In the genomic region with DNA sequence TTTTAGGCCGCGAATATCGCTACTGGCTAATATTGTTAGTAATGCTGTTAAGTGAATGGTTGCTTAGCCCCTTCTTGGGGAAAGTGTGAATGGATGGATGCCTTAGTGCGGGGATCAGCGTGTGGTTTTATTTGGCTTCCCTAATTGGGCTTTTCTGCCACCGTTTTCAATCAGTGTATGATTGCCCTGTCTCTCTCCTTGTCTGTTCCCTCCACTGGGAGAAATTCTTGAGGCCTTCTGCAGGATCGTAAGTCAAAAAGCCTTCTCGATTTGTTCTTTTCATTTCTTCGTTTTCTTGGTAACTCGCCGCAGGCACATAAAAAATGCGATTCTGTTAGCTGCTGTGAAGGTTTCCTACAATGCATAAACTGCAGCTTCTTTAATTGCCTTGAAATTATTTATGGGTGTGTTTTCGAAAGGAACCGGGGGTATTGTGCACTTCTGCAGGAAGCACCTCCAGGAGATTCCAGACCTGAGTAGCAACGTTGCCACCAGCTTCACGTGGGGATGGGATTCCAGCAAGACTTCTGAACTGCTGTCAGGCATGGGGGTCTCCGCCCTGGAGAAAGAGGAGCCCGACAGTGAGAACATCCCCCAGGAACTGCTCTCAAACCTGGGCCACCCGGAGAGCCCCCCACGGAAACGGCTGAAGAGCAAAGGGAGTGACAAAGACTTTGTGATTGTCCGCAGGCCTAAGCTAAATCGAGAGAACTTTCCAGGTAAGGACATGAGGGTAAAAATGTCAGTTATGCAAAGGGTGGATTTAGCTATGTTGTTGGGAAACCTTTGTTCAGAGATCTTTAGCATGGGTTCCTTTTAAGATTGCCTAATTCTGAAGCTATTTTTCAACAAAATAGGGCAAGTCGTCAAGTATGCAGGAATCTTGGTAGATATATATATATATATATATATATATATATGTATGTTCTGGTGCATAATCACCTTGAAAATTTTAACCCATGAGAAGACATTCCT, we compare ENCODE assay signal across 8 cellular contexts. TPM values are rescaled to one million over a fixed set of nuclear protein-coding genes. Genes with fewer than 3 reads are reported as not detected.
DNase-seq lines count a peak whose midpoint lies in the region; ATAC-seq, FAIRE-seq and TF ChIP-seq lines count a peak whose summit lies in the region.

No MANE protein-coding gene starts in this region.

- TF ChIP-seq EP300 in A549 (IDR thresholded peaks at IDR 0.05) (no peak), sigmoid colon (IDR thresholded peaks at IDR 0.05) (no peak)

- peaks cover 37% of the 10 kb centered on the region for H3K36me3 Mint-ChIP-seq in activated T-helper 1 cell treated with anti-CD3 and anti-CD28 coated beads, Interleukin-12 subunit alpha, Interleukin-12 subunit beta, Interleukin-2, Interleukin-4 antibody, amounts not matched to agents 30 ng/mL and 10 ng/mL and 1 ng/mL, durations not matched to agents 14 hours and 24 hours and 36 hours (ENCODE audit: low read depth)

- H3K4me3 ChIP-seq in A549 (peak overlapping the region; percentile 78), GM08714 (ENCODE audit: low read length) (peak overlapping the region; percentile 96), HUES48 (ENCODE audit: low read depth, low read length) (peak overlapping the region; percentile 96), right atrium auricular region (peak overlapping the region; percentile 98 to 99), sigmoid colon (peak overlapping the region; percentile 87 to 99 (median 93))

- H3K27me3 ChIP-seq in HUES48 (ENCODE audit: control insufficient read depth, insufficient read depth, low read length) (no peaks in the 10 kb centered on the region), right atrium auricular region (no peaks in the 10 kb centered on the region), sigmoid colon (no peaks in the 10 kb centered on the region)

- TF ChIP-seq POLR2A in A549 (IDR thresholded peaks at IDR 0.05; ENCODE audit: low read length) (no peak), sigmoid colon (IDR thresholded peaks at IDR 0.05) (no peak)

- FAIRE-seq in A549 (lab: Jason Lieb, UNC): no peak

- H3K27ac Mint-ChIP-seq in activated T-helper 1 cell treated with anti-CD3 and anti-CD28 coated beads, Interleukin-12 subunit alpha, Interleukin-12 subunit beta, Interleukin-2, Interleukin-4 antibody, amounts not matched to agents 30 ng/mL and 10 ng/mL and 1 ng/mL, durations not matched to agents 14 hours and 24 hours and 36 hours: peak overlapping the region; percentile 79

- TF ChIP-seq RAD21 in A549 (conservative IDR thresholded peaks at IDR 0.05 in 1 of 2, IDR thresholded peaks at IDR 0.05 in 1 of 2): no peak

- H3K4me1 Mint-ChIP-seq in activated T-helper 1 cell treated with anti-CD3 and anti-CD28 coated beads, Interleukin-12 subunit alpha, Interleukin-12 subunit beta, Interleukin-2, Interleukin-4 antibody, amounts not matched to agents 30 ng/mL and 10 ng/mL and 1 ng/mL, durations not matched to agents 14 hours and 24 hours and 36 hours (ENCODE audit: low read depth): peaks cover 55% of the 10 kb centered on the region

- H3K27me3 Mint-ChIP-seq in activated T-helper 1 cell treated with anti-CD3 and anti-CD28 coated beads, Interleukin-12 subunit alpha, Interleukin-12 subunit beta, Interleukin-2, Interleukin-4 antibody, amounts not matched to agents 30 ng/mL and 10 ng/mL and 1 ng/mL, durations not matched to agents 14 hours and 24 hours and 36 hours (ENCODE audit: insufficient read depth): no peaks in the 10 kb centered on the region

- H3K4me2 ChIP-seq in A549: peak overlapping the region; percentile 81

- CTCF ChIA-PET in A549 (lab: Yijun Ruan, JAX): interaction anchor here (1.5 to 2.9 kb wide), 4 partner anchors 13 to 150 kb away, joined by 3 to 10 read pairs (median 4); partner anchors contain the start of genes NADK2 and RANBP3L

- peaks cover 45% of the 10 kb centered on the region for H3K36me3 ChIP-seq in HUES48 (ENCODE audit: control insufficient read depth, insufficient read depth, low read length)
- peaks cover 1% of the 10 kb centered on the region for H3K36me3 ChIP-seq in right atrium auricular region
- peaks cover 0 to 33% (median 0%) of the 10 kb centered on the region in 4 donors for H3K36me3 ChIP-seq in sigmoid colon

- ATAC-seq in A549: peak in 1 of 2 experiments; percentile 8; a peak in 2 of 6 replicates
- ATAC-seq in HG02610 (IDR thresholded peaks at IDR 0.05; ENCODE audit: unreplicated experiment): no peak

- intact Hi-C loops in activated T-helper 1 cell treated with anti-CD3 and anti-CD28 coated beads, Interleukin-12 subunit alpha, Interleukin-12 subunit beta, Interleukin-2, Interleukin-4 antibody, amounts not matched to agents 30 ng/mL and 10 ng/mL and 1 ng/mL, durations not matched to agents 14 hours and 24 hours and 36 hours (cut with micrococcal nuclease): loop anchor here (5.0 kb wide), 3 partner anchors 725 to 1570 kb away; partner anchors contain the start of genes NIPBL and NUP155
- intact Hi-C loops in sigmoid colon (cut with DNase I): loop anchor here (5.0 kb wide), 1 partner anchor 90 kb away; the partner anchor contains the start of gene NADK2

- 12% methylated on average over 24 of the region's 24 CpGs for WGBS in A549 (ENCODE audit: missing lambda C conversion rate)
- 6 to 9% methylated on average over 24 of the region's 24 CpGs for WGBS in sigmoid colon, 2 donors

- TF ChIP-seq CTCF in A549 (IDR thresholded peaks at IDR 0.05) (no peak), right atrium auricular region (IDR thresholded peaks at IDR 0.05) (no peak), sigmoid colon (IDR thresholded peaks at IDR 0.05) (no peak)

- H3K27ac ChIP-seq in A549: peak overlapping the region; percentile 79 to 89
- peak overlapping the region; percentile 69 for H3K27ac ChIP-seq in HUES48 (ENCODE audit: low read depth, low read length)
- peak overlapping the region; percentile 89 to 90 for H3K27ac ChIP-seq in right atrium auricular region
- H3K27ac ChIP-seq in sigmoid colon: peak overlapping the region; percentile 88 to 93 (median 88)

- peak overlapping the region; percentile 79 for H3K9ac ChIP-seq in HUES48 (ENCODE audit: low read depth, low read length)

- DNase-seq in A549 (ENCODE audit: low read depth in 1 of 2, low spot score in 1 of 2) (peak in 1 of 2 experiments; percentile 21), right atrium auricular region (ENCODE audit: low spot score) (no peak), sigmoid colon (no peak), epidermal melanocyte (ENCODE audit: insufficient read length, low spot score) (no peak)
- no peak for DNase-seq in activated T-helper 1 cell treated with anti-CD3 and anti-CD28 coated beads, Interleukin-12 subunit alpha, Interleukin-12 subunit beta, Interleukin-2, Interleukin-4 antibody, amounts not matched to agents 30 ng/mL and 10 ng/mL and 1 ng/mL, durations not matched to agents 14 hours and 24 hours and 36 hours (ENCODE audit: low spot score)

- H3K9me3 Mint-ChIP-seq in activated T-helper 1 cell treated with anti-CD3 and anti-CD28 coated beads, Interleukin-12 subunit alpha, Interleukin-12 subunit beta, Interleukin-2, Interleukin-4 antibody, amounts not matched to agents 30 ng/mL and 10 ng/mL and 1 ng/mL, durations not matched to agents 14 hours and 24 hours and 36 hours: no peaks in the 10 kb centered on the region

- H3K4me3 Mint-ChIP-seq in activated T-helper 1 cell treated with anti-CD3 and anti-CD28 coated beads, Interleukin-12 subunit alpha, Interleukin-12 subunit beta, Interleukin-2, Interleukin-4 antibody, amounts not matched to agents 30 ng/mL and 10 ng/mL and 1 ng/mL, durations not matched to agents 14 hours and 24 hours and 36 hours: peak overlapping the region; percentile 97

- no peaks in the 10 kb centered on the region for H3K9me3 ChIP-seq in A549
- H3K9me3 ChIP-seq in HUES48 (ENCODE audit: control insufficient read depth, insufficient read depth, low read length): no peaks in the 10 kb centered on the region
- no peaks in the 10 kb centered on the region for H3K9me3 ChIP-seq in right atrium auricular region
- no peaks in the 10 kb centered on the region for H3K9me3 ChIP-seq in sigmoid colon

- peaks cover 7% of the 10 kb centered on the region; the same call in 1 of the 3 replicates for H3K4me1 ChIP-seq in A549
- peaks cover 11% of the 10 kb centered on the region for H3K4me1 ChIP-seq in HUES48 (ENCODE audit: control insufficient read depth, insufficient read depth, low read length)
- peaks cover 0 to 34% of the 10 kb centered on the region in 2 donors for H3K4me1 ChIP-seq in right atrium auricular region
- H3K4me1 ChIP-seq in sigmoid colon: peaks cover 0 to 39% (median 18%) of the 10 kb centered on the region in 4 donors

- POLR2A ChIA-PET in A549 (lab: Yijun Ruan, JAX): interaction anchor here (0.5 to 2.0 kb wide), 3 partner anchors 40 to 91 kb away, joined by 3 to 19 read pairs (median 6); partner anchors contain the start of gene NADK2

TF ChIP-seq in A549, 52 proteins besides CTCF, POLR2A, EP300 and RAD21 (continues in another document):
- peak; percentile 44; the same call in 1 of the 2 replicates for TF ChIP-seq PHF8 (IDR thresholded peaks at IDR 0.05; ENCODE audit: borderline replicate concordance, low read depth)

RNA-seq across cellular contexts. Expression of gene SKP2, which starts 0.7 kb away (rescaled TPM):
- polyA plus RNA-seq in A549 (2011; rRNA removed) (13.7 and 23.4 TPM in 2 replicates), A549 (2017; fragmentation: RNase III; extraction: RNeasy Plus Mini Kit Qiagen cat#74134 plus additional on column Dnase treatment) (11.4 to 12.4 TPM (median 12.4 TPM) in 3 replicates), sigmoid colon (1 to 10 TPM; 2.4 to 7.0 (median 6.5) TPM)
- 14.1 and 15.8 TPM in 2 replicates for polyA plus RNA-seq in A549 (2012; cell fraction: cytosol; rRNA removed)
- polyA plus RNA-seq in A549 (2012; cell fraction: nucleus; rRNA removed): 9.3 and 13.8 TPM in 2 replicates
- polyA minus RNA-seq in A549 (2011; rRNA and poly(A)+ RNA removed): 24.2 and 24.5 TPM in 2 replicates
- 54.6 and 61.2 TPM in 2 replicates for total RNA-seq in activated T-helper 1 cell treated with anti-CD3 and anti-CD28 coated beads, Interleukin-12 subunit alpha, Interleukin-12 subunit beta, Interleukin-2, Interleukin-4 antibody, amounts not matched to agents 30 ng/mL and 10 ng/mL and 1 ng/mL, durations not matched to agents 14 hours and 24 hours and 36 hours
- total RNA-seq in right atrium auricular region (1 to 10 TPM; 3.7 to 5.0 TPM), sigmoid colon (1 to 10 TPM; 6.9 to 9.6 (median 8.6) TPM)

RNA-seq across cellular contexts. Expression of gene LMBRD2, which starts 0.9 kb away (rescaled TPM):
- polyA plus RNA-seq in A549 (2011; rRNA removed): 5.4 and 6.8 TPM in 2 replicates
- polyA plus RNA-seq in A549 (2012; cell fraction: cytosol; rRNA removed): 0.41 and 0.51 TPM in 2 replicates
- polyA plus RNA-seq in A549 (2012; cell fraction: nucleus; rRNA removed): 0.50 and 0.95 TPM in 2 replicates
- polyA plus RNA-seq in A549 (2017; fragmentation: RNase III; extraction: RNeasy Plus Mini Kit Qiagen cat#74134 plus additional on column Dnase treatment): 2.6 to 3.6 TPM (median 2.9 TPM) in 3 replicates
- polyA minus RNA-seq in A549 (2011; rRNA and poly(A)+ RNA removed): 5.7 and 6.7 TPM in 2 replicates
- total RNA-seq in activated T-helper 1 cell treated with anti-CD3 and anti-CD28 coated beads, Interleukin-12 subunit alpha, Interleukin-12 subunit beta, Interleukin-2, Interleukin-4 antibody, amounts not matched to agents 30 ng/mL and 10 ng/mL and 1 ng/mL, durations not matched to agents 14 hours and 24 hours and 36 hours: 8.9 and 12.3 TPM in 2 replicates
- 10 to 100 TPM; 10.5 to 19.9 TPM for total RNA-seq in right atrium auricular region
- total RNA-seq in sigmoid colon: 10 to 100 TPM in 3 of 4 donors, 1 to 10 TPM in 1; 9.8 to 16.1 (median 13.4) TPM
- polyA plus RNA-seq in sigmoid colon: 1 to 10 TPM in 2 of 3 donors, under 1 TPM in 1; 0.60 to 3.9 (median 1.2) TPM
